In genomic region chr3:163684651-163685050, GRCh38 we compare ENCODE assay signal across 8 cellular contexts.
"Had no signal": no experiment of that assay in that cellular context is flagged by ENCODE, and none has a peak within 500 bp of the region (broad histone marks: within the 10 kb centered on the region; RNA-seq: fewer than 3 reads in every experiment).

No MANE protein-coding gene starts in this region.

- H3K4me3 ChIP-seq: GM23248, HAP-1 had no signal

- ATAC-seq: HCT116, HepG2 had no signal

- H3K36me3 ChIP-seq: HAP-1 had no signal

- FAIRE-seq: HepG2 had no signal

- H3K27ac ChIP-seq: GM23248, HL-60 had no signal

- H3K9me3 ChIP-seq: HAP-1 had no signal

- H3K4me1 ChIP-seq: HAP-1 had no signal

- DNase-seq: GM23248, GOT3, H7, HFFc6 had no signal
